Comparison of ENCODE assay signal across 20 cellular contexts in the genomic region with DNA sequence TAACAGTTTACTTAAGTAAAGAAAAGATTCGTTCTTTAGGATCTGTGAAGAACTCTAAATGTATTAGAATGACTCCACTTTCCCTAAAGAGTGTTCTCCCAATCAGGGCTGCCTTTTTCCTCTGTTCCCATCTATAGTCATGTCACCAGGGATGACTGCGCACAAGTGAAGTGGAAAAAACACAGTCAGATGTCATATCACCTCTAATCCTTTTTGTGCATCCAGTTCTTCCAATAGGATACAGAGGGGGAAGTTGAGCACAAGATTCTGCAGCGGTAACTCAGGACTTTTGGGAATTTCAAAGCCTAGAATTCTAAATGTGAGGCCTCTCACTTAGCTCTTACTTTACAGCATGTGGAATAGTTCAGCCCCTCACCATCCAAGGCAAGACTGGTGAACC.
A peak's percentile ranks its signal among the peaks of the same experiment; 100 is the strongest.
DNase-seq lines count a peak whose midpoint lies in the region; ATAC-seq lines count a peak whose summit lies in the region.
"Had no signal": no experiment of that assay in that cellular context is flagged by ENCODE, and none has a peak within 500 bp of the region (broad histone marks: within the 10 kb centered on the region; RNA-seq: fewer than 3 reads in every experiment).

No MANE protein-coding gene starts in this region.

- peak overlapping the region; percentile 56 for H3K27ac ChIP-seq in right cardiac atrium (ENCODE audit: low read length)
- H3K27ac ChIP-seq: A549; BLaER1 treated with 17β-estradiol and CSF1 and Interleukin-3, amounts not matched to agents 10 nM and 100 nM had no signal

- intact Hi-C loops in right cardiac atrium (cut with DNase I) (no loop called here), cardiac septum (cut with DNase I) (no loop called here)

- ATAC-seq in right cardiac atrium, result peak; percentile 38 to 69
- ATAC-seq: A549 had no signal

- DNase-seq in right cardiac atrium (no peak), cardiac septum (ENCODE audit: low spot score) (no peak), cerebellum (ENCODE audit: low spot score) (peak; percentile 22), retina (peak; percentile 53), OCI-M2 (lab: John Stamatoyannopoulos, UW; ENCODE audit: unreplicated experiment) (no peak)
- no peak for DNase-seq in activated naive CD4-positive, alpha-beta T cell treated with Interleukin-2 at 50 U/mL for 16 hours
- DNase-seq: 8988T; ACHN; AML-193; BE2C; Calu3; CD4-positive, alpha-beta memory T cell; COR-L47; DMS53; DMS79 treated with DMSO at 0.1 percent for 48 hours; GOT3; HFFc6 had no signal

- H3K27me3 ChIP-seq in right cardiac atrium (ENCODE audit: control insufficient read depth, insufficient read depth), result no peaks in the 10 kb centered on the region
- H3K27me3 ChIP-seq: BE2C; BLaER1 treated with 17β-estradiol and CSF1 and Interleukin-3, amounts not matched to agents 10 nM and 100 nM had no signal

- H3K4me1 ChIP-seq in right cardiac atrium (ENCODE audit: control insufficient read depth, insufficient read depth, low read length), result no peaks in the 10 kb centered on the region
- H3K4me1 ChIP-seq: A549; BE2C; BLaER1 treated with 17β-estradiol and CSF1 and Interleukin-3, amounts not matched to agents 10 nM and 100 nM; HAP-1 had no signal

- no peak overlapping the region for H3K4me3 ChIP-seq in right cardiac atrium (ENCODE audit: low read length)
- H3K4me3 ChIP-seq: A549; BLaER1 treated with 17β-estradiol and CSF1 and Interleukin-3, amounts not matched to agents 10 nM and 100 nM; HAP-1 had no signal

- no peaks in the 10 kb centered on the region for H3K9me3 ChIP-seq in right cardiac atrium (ENCODE audit: control insufficient read depth, low read length)
- H3K9me3 ChIP-seq: A549; BLaER1 treated with 17β-estradiol and CSF1 and Interleukin-3, amounts not matched to agents 10 nM and 100 nM; HAP-1 had no signal

- 74% methylated on average over 3 of the region's 3 CpGs for WGBS in right cardiac atrium

Comparison
In these comparisons a context has a peak if more than half of its experiments do, and no peak if none do; other contexts are left out.
1. DNase-seq: peak in cerebellum (single experiment) and retina (single experiment); none in right cardiac atrium (0 of 3), cardiac septum (single experiment), OCI-M2 (single experiment) and activated naive CD4-positive, alpha-beta T cell treated with Interleukin-2 at 50 U/mL for 16 hours (single experiment).